In the genomic region with DNA sequence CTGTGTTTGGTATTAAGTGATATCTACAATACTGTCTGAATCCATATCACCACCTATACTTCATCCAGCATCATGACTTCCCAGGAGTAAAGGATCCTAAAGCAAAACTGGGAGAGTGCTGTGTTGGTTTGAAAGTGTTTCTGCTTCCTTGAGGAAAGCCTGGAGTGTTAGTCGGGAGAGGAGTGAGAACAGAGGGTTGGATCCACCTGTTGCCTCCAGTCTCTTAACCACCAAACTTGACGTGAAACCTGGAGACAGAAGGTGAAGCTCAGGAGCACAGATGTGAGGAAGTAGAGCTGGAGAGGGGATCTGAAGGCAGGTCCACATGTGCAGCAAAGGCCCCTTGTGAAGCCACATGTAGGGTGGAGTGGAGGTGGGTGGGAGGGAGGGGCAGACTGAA, we compare ENCODE assay signal across 30 cellular contexts.
"Had no signal": no experiment of that assay in that cellular context is flagged by ENCODE, and none has a peak within 500 bp of the region (broad histone marks: within the 10 kb centered on the region; RNA-seq: fewer than 3 reads in every experiment).

No MANE protein-coding gene starts in this region.

- H3K27me3 ChIP-seq: adrenal gland, body of pancreas, brain microvascular endothelial cell, breast epithelium had no signal

- ATAC-seq: activated CD8-positive, alpha-beta T cell treated with anti-CD3 and anti-CD28 coated beads for 36 hours; activated naive CD4-positive, alpha-beta T cell treated with anti-CD3 and anti-CD28 coated beads, Interleukin-2, amount 50 U/mL, for 72 hours; activated T-cell treated with anti-CD3 and anti-CD28 coated beads, Interleukin-2, amount 50 U/mL, for 4 hours; activated T-cell treated with anti-CD3 and anti-CD28 coated beads, Interleukin-2, amount 50 U/mL, for 72 hours; activated T-helper 17 cell treated with anti-CD3 and anti-CD28 coated beads, Interleukin-2, amount 50 U/mL, for 72 hours; body of pancreas had no signal

- H3K4me3 ChIP-seq: adrenal gland, body of pancreas, breast epithelium had no signal

- H3K27ac ChIP-seq: adrenal gland, body of pancreas, brain microvascular endothelial cell, breast epithelium, VCaP had no signal

- H3K9me3 ChIP-seq: adrenal gland, body of pancreas, breast epithelium had no signal

- H3K4me1 ChIP-seq: adrenal gland, body of pancreas, breast epithelium had no signal

- H3K36me3 ChIP-seq: adrenal gland, brain microvascular endothelial cell, breast epithelium had no signal

- DNase-seq: activated B cell treated with CpG ODN at 0.5 μM for 24 hours; activated CD4-positive, alpha-beta memory T cell treated with anti-CD3 and anti-CD28 coated beads for 36 hours; activated CD4-positive, alpha-beta T cell treated with anti-CD3 and anti-CD28 coated beads for 4 hours; activated CD4-positive, alpha-beta T cell treated with anti-CD3 and anti-CD28 coated beads, Interleukin-2, amount 10 ng/mL, durations not matched to agents 24 days and 14 days; activated CD4-positive, CD25-positive, alpha-beta regulatory T cell treated with anti-CD3 and anti-CD28 coated beads, Interleukin-2, amount 50 U/mL, for 72 hours; activated CD8-positive, alpha-beta memory T cell treated with anti-CD3 and anti-CD28 coated beads, Interleukin-2, amount 50 U/mL, for 4 hours; activated CD8-positive, alpha-beta T cell treated with anti-CD3 and anti-CD28 coated beads for 36 hours; activated effector memory CD4-positive, alpha-beta T cell treated with anti-CD3 and anti-CD28 coated beads, Interleukin-2, amount 50 U/mL, for 16 hours; activated gamma-delta T cell treated with Interleukin-2 at 50 U/mL for 16 hours; activated naive CD4-positive, alpha-beta T cell; activated naive CD4-positive, alpha-beta T cell treated with anti-CD3 and anti-CD28 coated beads for 36 hours; activated naive CD4-positive, alpha-beta T cell treated with anti-CD3 and anti-CD28 coated beads, Interleukin-2, amount 50 U/mL, for 16 hours; activated naive CD8-positive, alpha-beta T cell treated with anti-CD3 and anti-CD28 coated beads for 36 hours; activated T-cell treated with anti-CD3 and anti-CD28 coated beads for 4 hours; activated T-cell treated with anti-CD3 and anti-CD28 coated beads, Interleukin-2, amount 50 U/mL, for 1 hour; activated T-cell treated with anti-CD3 and anti-CD28 coated beads, Interleukin-2, amount 50 U/mL, for 4 hours; activated T-cell treated with anti-CD3 and anti-CD28 coated beads, Interleukin-2, amount 50 U/mL, for 72 hours; adrenal gland; amniotic stem cell; aorta; body of pancreas; central memory CD4-positive, alpha-beta T cell; T-helper 1 cell; T-helper 2 cell; T-helper 9 cell had no signal
